1 cellular context compared by ENCODE assay signal in genomic region chr15:78540955-78541743, GRCh38.
TF ChIP-seq lines count a peak whose summit lies in the region.

No MANE protein-coding gene starts in this region.

TF ChIP-seq in GM23338, 12 proteins besides CTCF, POLR2A, EP300 and RAD21 (continued from another document):
- TF ChIP-seq REST (IDR thresholded peaks at IDR 0.05; ENCODE audit: unreplicated experiment) (no peak), POLR2AphosphoS5 (IDR thresholded peaks at IDR 0.05; ENCODE audit: low read depth) (no peak), EZH2 (IDR thresholded peaks at IDR 0.05; ENCODE audit: low read depth, unreplicated experiment) (no peak), NANOG (IDR thresholded peaks at IDR 0.05; ENCODE audit: borderline replicate concordance) (no peak), ETS1 (IDR thresholded peaks at IDR 0.05) (no peak), JUNB (IDR thresholded peaks at IDR 0.05; ENCODE audit: unreplicated experiment) (no peak)
